24 cellular contexts compared by ENCODE assay signal in the genomic region with DNA sequence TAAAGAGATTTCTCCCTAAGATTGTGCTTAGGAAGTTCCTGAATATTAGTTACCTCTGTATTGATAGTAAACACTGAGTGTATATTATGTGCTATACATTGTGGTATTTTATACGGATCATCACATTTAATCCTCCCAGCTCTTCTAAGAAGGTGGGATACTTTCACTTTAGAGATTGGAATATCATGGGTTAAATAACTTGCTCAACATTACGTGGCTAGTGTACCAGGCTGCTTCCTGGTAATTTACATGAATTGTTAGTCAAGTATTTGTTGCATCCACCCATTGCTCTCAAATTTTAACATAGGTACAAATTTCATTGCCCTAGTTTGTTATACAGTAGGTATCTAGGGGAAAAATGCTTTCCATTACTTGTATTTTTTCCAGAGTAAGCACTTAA. TPM values are rescaled to one million over a fixed set of nuclear protein-coding genes. Genes with fewer than 3 reads are reported as not detected.
DNase-seq lines count a peak whose midpoint lies in the region; ATAC-seq and TF ChIP-seq lines count a peak whose summit lies in the region.
"Had no signal": no experiment of that assay in that cellular context is flagged by ENCODE, and none has a peak within 500 bp of the region (broad histone marks: within the 10 kb centered on the region; RNA-seq: fewer than 3 reads in every experiment).

No MANE protein-coding gene starts in this region.

- no peak for TF ChIP-seq CTCF in esophagus squamous epithelium (IDR thresholded peaks at IDR 0.05)

- 48 to 49% methylated on average over 2 of the region's 2 CpGs for WGBS in esophagus squamous epithelium, 2 donors

- no peaks in the 10 kb centered on the region for H3K79me2 ChIP-seq in ACC112 (ENCODE audit: control insufficient read depth, insufficient read depth, low read length, unreplicated experiment)

- H3K27ac ChIP-seq in ACC112 (ENCODE audit: low read depth, low read length) = no peak overlapping the region
- H3K27ac ChIP-seq in cingulate gyrus (ENCODE audit: low read depth, low read length) = peak overlapping the region; percentile 94
- H3K27ac ChIP-seq in esophagus squamous epithelium = no peak overlapping the region
- H3K27ac ChIP-seq: A549; BLaER1 treated with 17β-estradiol and CSF1 and Interleukin-3, amounts not matched to agents 10 nM and 100 nM; breast epithelium; left lung; right atrium auricular region; SJSA1; transverse colon; VCaP had no signal

- no peaks in the 10 kb centered on the region; the same call in 1 of the 2 replicates for H3K36me3 ChIP-seq in ACC112 (ENCODE audit: insufficient read depth, low read length)
- no peaks in the 10 kb centered on the region for H3K36me3 ChIP-seq in esophagus squamous epithelium
- H3K36me3 ChIP-seq: breast epithelium, left lung, right atrium auricular region, transverse colon had no signal

- H3K27me3 ChIP-seq in ACC112 (ENCODE audit: insufficient read depth, low read length) (no peaks in the 10 kb centered on the region), esophagus squamous epithelium (no peaks in the 10 kb centered on the region)
- H3K27me3 ChIP-seq: BLaER1 treated with 17β-estradiol and CSF1 and Interleukin-3, amounts not matched to agents 10 nM and 100 nM; breast epithelium; left lung; right atrium auricular region; SJSA1; transverse colon had no signal

- DNase-seq in RPMI7951 (ENCODE audit: low read depth) = peak; percentile 16
- peak; percentile 35 for DNase-seq in iris pigment epithelial cell (ENCODE audit: low read depth)
- no peak for DNase-seq in CD1c-positive myeloid dendritic cell (ENCODE audit: extremely low spot score)
- no peak for DNase-seq in activated CD4-positive, alpha-beta T cell treated with anti-CD3 and anti-CD28 coated beads, Interleukin-2, amount 50 U/mL, for 4 hours
- DNase-seq in esophagus squamous epithelium (lab: John Stamatoyannopoulos, UW) = no peak
- DNase-seq: activated CD4-positive, alpha-beta T cell treated with anti-CD3 and anti-CD28 coated beads, Interleukin-2, amount 50 U/mL, for 1 hour; activated CD8-positive, alpha-beta memory T cell treated with anti-CD3 and anti-CD28 coated beads, Interleukin-2, amount 50 U/mL, for 4 hours; activated effector memory CD4-positive, alpha-beta T cell treated with Interleukin-2 at 50 U/mL for 16 hours; activated naive CD8-positive, alpha-beta T cell treated with anti-CD3 and anti-CD28 coated beads, Interleukin-2, amount 10 ng/mL, durations not matched to agents 7 days and 5 days; left lung; naive thymus-derived CD4-positive, alpha-beta T cell; NCI-H510A; NK-92 treated with Interleukin-12 subunit alpha and Interleukin-12 subunit beta, amount 100 ng/mL, for 24 hours; T-helper 17 cell; transverse colon had no signal

- H3K4me3 ChIP-seq in ACC112 (ENCODE audit: low read depth, low read length) = 0 out of 2 replicates have a peak overlapping the region, but pooled peaks have one; percentile 11
- H3K4me3 ChIP-seq in esophagus squamous epithelium = no peak overlapping the region
- H3K4me3 ChIP-seq: A549; BLaER1 treated with 17β-estradiol and CSF1 and Interleukin-3, amounts not matched to agents 10 nM and 100 nM; breast epithelium; left lung; right atrium auricular region; SJSA1; transverse colon had no signal

- intact Hi-C loops in esophagus squamous epithelium (cut with DNase I) = no loop called here

- no peak overlapping the region for H2AFZ ChIP-seq in ACC112 (ENCODE audit: low read length, unreplicated experiment)

- H3K9me3 ChIP-seq in esophagus squamous epithelium = no peaks in the 10 kb centered on the region
- H3K9me3 ChIP-seq: A549; BLaER1 treated with 17β-estradiol and CSF1 and Interleukin-3, amounts not matched to agents 10 nM and 100 nM; breast epithelium; left lung; right atrium auricular region; SJSA1; transverse colon had no signal

- ATAC-seq in HG02678 (IDR thresholded peaks at IDR 0.05; ENCODE audit: unreplicated experiment) = no peak
- ATAC-seq: left lung; naive thymus-derived CD4-positive, alpha-beta T cell; T-helper 17 cell had no signal

- H3K4me1 ChIP-seq in ACC112 (ENCODE audit: control insufficient read depth, insufficient read depth, low read length, unreplicated experiment) (peaks cover 5% of the 10 kb centered on the region), esophagus squamous epithelium (no peaks in the 10 kb centered on the region)
- H3K4me1 ChIP-seq: breast epithelium, right atrium auricular region, SJSA1, transverse colon had no signal

- no peak for TF ChIP-seq POLR2A in esophagus squamous epithelium (IDR thresholded peaks at IDR 0.05)

RNA-seq across cellular contexts. Expression of a gene that starts 21.4 kb away (rescaled TPM):
- 44.4 and 96.5 TPM in 2 replicates for total RNA-seq in RPMI7951 (2014; rRNA removed; shearing (Covaris generic))
- total RNA-seq in esophagus squamous epithelium = 10 to 100 TPM; 17.3 to 31.5 (median 26.2) TPM

Comparison
In these comparisons a context has a peak if more than half of its experiments do, and no peak if none do; other contexts are left out.
1. DNase-seq: peak in RPMI7951 (single experiment) and iris pigment epithelial cell (single experiment); none in CD1c-positive myeloid dendritic cell (single experiment), activated CD4-positive, alpha-beta T cell treated with anti-CD3 and anti-CD28 coated beads, Interleukin-2, amount 50 U/mL, for 4 hours (0 of 2) and esophagus squamous epithelium (single experiment).